In genomic region chr22:37660709-37661045, GRCh38 we compare ENCODE assay signal across 11 cellular contexts. TPM values are rescaled to one million over a fixed set of nuclear protein-coding genes. Genes with fewer than 3 reads are reported as not detected.
DNase-seq lines count a peak whose midpoint lies in the region; ATAC-seq and TF ChIP-seq lines count a peak whose summit lies in the region.
"Had no signal": no experiment of that assay in that cellular context is flagged by ENCODE, and none has a peak within 500 bp of the region (broad histone marks: within the 10 kb centered on the region; RNA-seq: fewer than 3 reads in every experiment).

No MANE protein-coding gene starts in this region.

- H3K9me3 ChIP-seq in gastroesophageal sphincter: no peaks in the 10 kb centered on the region

- TF ChIP-seq POLR2A in gastroesophageal sphincter (IDR thresholded peaks at IDR 0.05): no peak

- peaks cover 0 to 9% of the 10 kb centered on the region in 2 donors for H3K36me3 ChIP-seq in gastroesophageal sphincter

- TF ChIP-seq EP300 in gastroesophageal sphincter (IDR thresholded peaks at IDR 0.05): no peak

- H3K27ac Mint-ChIP-seq in activated CD4-positive, alpha-beta T cell treated with anti-CD3 and anti-CD28 coated beads, Interleukin-2, amount 10 ng/mL, durations not matched to agents 24 days and 14 days: no peak overlapping the region
- peak overlapping the region; percentile 92 for H3K27ac Mint-ChIP-seq in stimulated activated memory B cell treated with anti-CD40 and anti-IgM and Interleukin-4, amounts not matched to agents 10 μg/mL and 1 μg/mL and 100 μg/mL, for 72 hours

- H3K4me3 Mint-ChIP-seq in activated CD4-positive, alpha-beta T cell treated with anti-CD3 and anti-CD28 coated beads, Interleukin-2, amount 10 ng/mL, durations not matched to agents 24 days and 14 days: peak overlapping the region; percentile 94
- peak overlapping the region; percentile 77 for H3K4me3 Mint-ChIP-seq in stimulated activated memory B cell treated with anti-CD40 and anti-IgM and Interleukin-4, amounts not matched to agents 10 μg/mL and 1 μg/mL and 100 μg/mL, for 72 hours

- peaks cover 18% of the 10 kb centered on the region for H3K36me3 Mint-ChIP-seq in activated CD4-positive, alpha-beta T cell treated with anti-CD3 and anti-CD28 coated beads, Interleukin-2, amount 10 ng/mL, durations not matched to agents 24 days and 14 days (ENCODE audit: low read depth)
- H3K36me3 Mint-ChIP-seq in stimulated activated memory B cell treated with anti-CD40 and anti-IgM and Interleukin-4, amounts not matched to agents 10 μg/mL and 1 μg/mL and 100 μg/mL, for 72 hours: peaks cover 14% of the 10 kb centered on the region

- no peaks in the 10 kb centered on the region for H3K9me3 Mint-ChIP-seq in activated CD4-positive, alpha-beta T cell treated with anti-CD3 and anti-CD28 coated beads, Interleukin-2, amount 10 ng/mL, durations not matched to agents 24 days and 14 days
- no peaks in the 10 kb centered on the region for H3K9me3 Mint-ChIP-seq in stimulated activated memory B cell treated with anti-CD40 and anti-IgM and Interleukin-4, amounts not matched to agents 10 μg/mL and 1 μg/mL and 100 μg/mL, for 72 hours

- no peak for TF ChIP-seq CTCF in gastroesophageal sphincter (IDR thresholded peaks at IDR 0.05)

- DNase-seq in activated CD4-positive, alpha-beta T cell treated with anti-CD3 and anti-CD28 coated beads, Interleukin-2, amount 10 ng/mL, durations not matched to agents 24 days and 14 days: no peak
- DNase-seq in activated CD4-positive, alpha-beta T cell treated with anti-CD3 and anti-CD28 coated beads, Interleukin-2, amount 50 U/mL, for 4 hours: no peak
- DNase-seq in COLO668 (lab: John Stamatoyannopoulos, UW; ENCODE audit: unreplicated experiment) (no peak), NCI-H226 (no peak)
- DNase-seq: ACHN, NCI-H2081 treated with DMSO at 0.1 percent for 48 hours had no signal

- H3K4me1 Mint-ChIP-seq in activated CD4-positive, alpha-beta T cell treated with anti-CD3 and anti-CD28 coated beads, Interleukin-2, amount 10 ng/mL, durations not matched to agents 24 days and 14 days: peaks cover 35% of the 10 kb centered on the region
- H3K4me1 Mint-ChIP-seq in stimulated activated memory B cell treated with anti-CD40 and anti-IgM and Interleukin-4, amounts not matched to agents 10 μg/mL and 1 μg/mL and 100 μg/mL, for 72 hours: peaks cover 50% of the 10 kb centered on the region

- no peak overlapping the region for H3K4me3 ChIP-seq in gastroesophageal sphincter

- WGBS in gastroesophageal sphincter (ENCODE audit: low coverage in 1 of 2), 2 donors: no CpG with 5 or more reads among the region's 2 CpGs

- ATAC-seq in SK-N-SH treated with all-trans-retinoic acid at 6 μM for 48 hours: no peak
- ATAC-seq in gastroesophageal sphincter: no peak
- no peak for ATAC-seq in stimulated activated memory B cell treated with anti-CD40 and anti-IgM and Interleukin-4, amounts not matched to agents 10 μg/mL and 1 μg/mL and 100 μg/mL, for 72 hours
- no peak for ATAC-seq in HG03571 (IDR thresholded peaks at IDR 0.05; ENCODE audit: unreplicated experiment)

- H3K4me1 ChIP-seq in gastroesophageal sphincter: peaks cover 0 to 53% (median 28%) of the 10 kb centered on the region in 3 donors

- H3K27ac ChIP-seq in gastroesophageal sphincter: peak overlapping the region in 3 of 4 donors; percentile 85 to 87 (median 85)
- H3K27ac ChIP-seq: brain microvascular endothelial cell had no signal

- H3K27me3 Mint-ChIP-seq in activated CD4-positive, alpha-beta T cell treated with anti-CD3 and anti-CD28 coated beads, Interleukin-2, amount 10 ng/mL, durations not matched to agents 24 days and 14 days: no peaks in the 10 kb centered on the region
- no peaks in the 10 kb centered on the region for H3K27me3 Mint-ChIP-seq in stimulated activated memory B cell treated with anti-CD40 and anti-IgM and Interleukin-4, amounts not matched to agents 10 μg/mL and 1 μg/mL and 100 μg/mL, for 72 hours

- intact Hi-C loops in activated CD4-positive, alpha-beta T cell treated with anti-CD3 and anti-CD28 coated beads, Interleukin-2, amount 10 ng/mL, durations not matched to agents 24 days and 14 days (cut with micrococcal nuclease): no loop called here

- H3K27me3 ChIP-seq in gastroesophageal sphincter: no peaks in the 10 kb centered on the region
- H3K27me3 ChIP-seq: brain microvascular endothelial cell had no signal

TF ChIP-seq in SK-N-SH treated with all-trans-retinoic acid at 6 μM for 48 hours, 23 proteins besides CTCF, POLR2A, EP300 and RAD21:
- TF ChIP-seq ZFP3 (CRISPR knock-in tag; IDR thresholded peaks at IDR 0.05) (peak; percentile 79), TSHZ2 (CRISPR knock-in tag; IDR thresholded peaks at IDR 0.05) (no peak)

RNA-seq across cellular contexts. Expression of gene PDXP, which starts 2.2 kb away (rescaled TPM):
- 49.3 and 51.2 TPM in 2 replicates for total RNA-seq in activated CD4-positive, alpha-beta T cell treated with anti-CD3 and anti-CD28 coated beads, Interleukin-2, amount 10 ng/mL, durations not matched to agents 24 days and 14 days
- 10 to 100 TPM in 3 of 4 donors, 1 to 10 TPM in 1; 9.2 to 19.3 (median 17.2) TPM for total RNA-seq in gastroesophageal sphincter

RNA-seq across cellular contexts. Expression of gene LGALS1, which starts 14.8 kb away (rescaled TPM):
- 361 and 362 TPM in 2 replicates for total RNA-seq in activated CD4-positive, alpha-beta T cell treated with anti-CD3 and anti-CD28 coated beads, Interleukin-2, amount 10 ng/mL, durations not matched to agents 24 days and 14 days
- total RNA-seq in gastroesophageal sphincter: 1,000 to 10,000 TPM in 3 of 4 donors, 100 to 1,000 TPM in 1; 747 to 1,092 (median 1,059) TPM

RNA-seq across cellular contexts. Expression of gene SH3BP1, which starts 21.2 kb away (rescaled TPM):
- total RNA-seq in activated CD4-positive, alpha-beta T cell treated with anti-CD3 and anti-CD28 coated beads, Interleukin-2, amount 10 ng/mL, durations not matched to agents 24 days and 14 days: 110 and 115 TPM in 2 replicates
- 1 to 10 TPM; 2.9 to 4.9 (median 3.2) TPM for total RNA-seq in gastroesophageal sphincter

RNA-seq across cellular contexts. Expression of gene NOL12, which starts 25.5 kb away (rescaled TPM):
- total RNA-seq in activated CD4-positive, alpha-beta T cell treated with anti-CD3 and anti-CD28 coated beads, Interleukin-2, amount 10 ng/mL, durations not matched to agents 24 days and 14 days: 67.9 and 70.3 TPM in 2 replicates
- total RNA-seq in gastroesophageal sphincter: 10 to 100 TPM; 16.3 to 29.1 (median 20.2) TPM

RNA-seq across cellular contexts. Expression of gene TRIOBP, which starts 36.2 kb away (rescaled TPM):
- total RNA-seq in activated CD4-positive, alpha-beta T cell treated with anti-CD3 and anti-CD28 coated beads, Interleukin-2, amount 10 ng/mL, durations not matched to agents 24 days and 14 days: 33.3 and 34.8 TPM in 2 replicates
- 100 to 1,000 TPM; 128 to 234 (median 137) TPM for total RNA-seq in gastroesophageal sphincter

Comparison
In these comparisons a context has a peak if more than half of its experiments do, and no peak if none do; other contexts are left out.
1. RNA of gene SH3BP1, which starts 21.2 kb away (total RNA-seq): 110 to 115 TPM in activated CD4-positive, alpha-beta T cell treated with anti-CD3 and anti-CD28 coated beads, Interleukin-2, amount 10 ng/mL, durations not matched to agents 24 days and 14 days; 2.9 to 4.9 TPM in gastroesophageal sphincter; every median in the first group is over 10 times any median in the second.